8 cellular contexts compared by ENCODE assay signal in the genomic region with DNA sequence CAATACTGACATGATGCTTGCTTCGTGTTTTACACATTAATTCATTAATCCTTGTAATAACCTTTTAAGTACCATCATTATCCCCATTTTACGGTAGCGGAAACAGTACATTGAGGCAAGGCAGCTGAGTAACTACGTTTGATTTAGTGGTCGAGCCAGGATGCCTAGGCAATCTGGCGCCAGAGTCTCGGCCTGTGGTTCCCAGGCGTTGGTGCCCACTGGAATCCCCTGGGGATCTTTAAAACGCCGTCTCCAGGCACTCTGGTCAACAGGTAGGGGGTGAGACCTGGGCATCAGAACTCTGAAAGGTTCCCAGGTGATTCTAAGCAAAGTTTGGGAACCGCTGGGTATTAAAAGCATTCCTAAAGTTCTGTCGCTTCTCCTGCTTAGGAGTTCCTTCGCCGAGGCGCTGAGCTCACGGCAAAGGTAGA. TPM values are rescaled to one million over a fixed set of nuclear protein-coding genes. Genes with fewer than 3 reads are reported as not detected.
DNase-seq lines count a peak whose midpoint lies in the region; ATAC-seq and TF ChIP-seq lines count a peak whose summit lies in the region.

No MANE protein-coding gene starts in this region.

- H3K4me1 Mint-ChIP-seq in H9 = peaks cover 21 to 26% of the 10 kb centered on the region in 2 experiments

- TF ChIP-seq RAD21 in liver (IDR thresholded peaks at IDR 0.05) = no peak

- DNase-seq in 8988T (peak; percentile 24), H9 (no peak), adipocyte (ENCODE audit: low read depth) (no peak), transverse colon (no peak), C1 segment of cervical spinal cord (lab: John Stamatoyannopoulos, UW) (no peak), cerebellar cortex (ENCODE audit: low spot score) (no peak)

- no peak overlapping the region for H2AFZ ChIP-seq in H9 (ENCODE audit: low read length)

- no peak overlapping the region for H3K27ac Mint-ChIP-seq in H9

- no peak overlapping the region for H3T11ph ChIP-seq in H9 (ENCODE audit: low read length)

- H3K4me3 Mint-ChIP-seq in H9 = peak overlapping the region; percentile 76 to 82

- peaks cover 0 to 4% (median 4%) of the 10 kb centered on the region in 3 experiments; a peak in 4 of 7 replicates for H3K36me3 Mint-ChIP-seq in H9 (ENCODE audit: insufficient read depth in 1 of 3, low read depth in 3 of 3)

- 0 out of 2 replicates have a peak, but pooled peaks cover 1% of the 10 kb centered on the region for H3K79me2 ChIP-seq in H9 (ENCODE audit: insufficient read depth, low read length)

- no peak overlapping the region for H2AK5ac ChIP-seq in H9 (ENCODE audit: insufficient read length, low read length)

- H3K27ac ChIP-seq in H9 (ENCODE audit: insufficient read length, low read depth, low read length) (no peak overlapping the region), liver (ENCODE audit: low read depth in 1 of 2, low read length in 2 of 2) (peak overlapping the region; percentile 57 to 59), transverse colon (peak overlapping the region; percentile 88 to 95 (median 92))

- in situ Hi-C loops in transverse colon (cut with MboI; ENCODE audit: low pct_ligation_motif_present in 1 of 4, low pct_unique_long_range_greater_than_20kb in 1 of 4, low sequenced_read_pairs in 3 of 4) = no loop called here

- no CpG with 5 or more reads among the region's 16 CpGs for WGBS in H9 (ENCODE audit: extremely low coverage, insufficient read length, low lambda C conversion rate)
- 23% methylated on average over 16 of the region's 16 CpGs for WGBS in liver
- 17 to 40% methylated on average over 7 to 16 of the region's 16 CpGs for WGBS in transverse colon (ENCODE audit: low coverage in 1 of 2), 2 donors

- TF ChIP-seq POLR2A in transverse colon (IDR thresholded peaks at IDR 0.05) = no peak

- H3K36me3 ChIP-seq in adipocyte (ENCODE audit: control insufficient read depth, insufficient read depth, low read length, severe bottlenecking) (no peaks in the 10 kb centered on the region), liver (ENCODE audit: control insufficient read depth in 4 of 4, insufficient read depth in 3 of 4, low read depth in 1 of 4, low read length in 3 of 4) (no peaks in the 10 kb centered on the region), transverse colon (no peaks in the 10 kb centered on the region)

- no peak overlapping the region for H2BK12ac ChIP-seq in H9 (ENCODE audit: insufficient read length, low read depth, low read length)

- H3K9ac ChIP-seq in H9 (ENCODE audit: extremely low read depth, insufficient read length, low read length) (no peak overlapping the region), adipocyte (ENCODE audit: low read length) (peak overlapping the region; percentile 87), liver (ENCODE audit: low read depth in 1 of 2, low read length in 2 of 2) (peak overlapping the region; percentile 69 to 80)

- H3K23ac ChIP-seq in H9 (ENCODE audit: insufficient read length, low read depth, low read length) = no peak overlapping the region

- peaks cover 33% of the 10 kb centered on the region for H3K27me3 Mint-ChIP-seq in H9 (ENCODE audit: low read depth)

- H3K4me2 ChIP-seq in H9 (ENCODE audit: insufficient read depth, insufficient read length, low read length) = peak overlapping the region; percentile 33

- TF ChIP-seq CTCF in H9 (conservative IDR thresholded peaks at IDR 0.05) (no peak), liver (IDR thresholded peaks at IDR 0.05; ENCODE audit: low read depth, low read length, missing input control) (no peak), transverse colon (IDR thresholded peaks at IDR 0.05) (peak in 1 of 5 experiments; percentile 4)

- H3K4ac ChIP-seq in H9 (ENCODE audit: low read depth, low read length) = no peak overlapping the region

- no peak overlapping the region for H2BK20ac ChIP-seq in H9 (ENCODE audit: low read depth, low read length, poor library complexity, severe bottlenecking)

- H4K20me1 ChIP-seq in H9 (ENCODE audit: control insufficient read depth, insufficient read depth, insufficient read length) = no peaks in the 10 kb centered on the region

- H3K9me3 ChIP-seq in H9 (ENCODE audit: control insufficient read depth, low read depth, low read length) (no peaks in the 10 kb centered on the region), adipocyte (ENCODE audit: control insufficient read depth, low read length) (no peaks in the 10 kb centered on the region), liver (ENCODE audit: control insufficient read depth in 4 of 4, low read length in 3 of 4) (no peaks in the 10 kb centered on the region), transverse colon (no peaks in the 10 kb centered on the region)

- no peak for ATAC-seq in HG03095 (IDR thresholded peaks at IDR 0.05; ENCODE audit: unreplicated experiment)

- H3K4me3 ChIP-seq in adipocyte (ENCODE audit: low read length) (peak overlapping the region; percentile 94), liver (ENCODE audit: low read depth in 1 of 3, low read length in 3 of 3) (peak overlapping the region; percentile 71 to 94 (median 90)), transverse colon (peak overlapping the region; percentile 68 to 100 (median 90))

- H3K18ac ChIP-seq in H9 (ENCODE audit: insufficient read length, low read depth, low read length) = no peak overlapping the region

- H3K23me2 ChIP-seq in H9 (ENCODE audit: insufficient read length, low read depth, low read length, poor library complexity, severe bottlenecking) = no peaks in the 10 kb centered on the region

- H3K4me1 ChIP-seq in H9 (ENCODE audit: insufficient read depth, low read length) = peaks cover 7% of the 10 kb centered on the region; the same call in 1 of the 2 replicates
- H3K4me1 ChIP-seq in adipocyte (ENCODE audit: control insufficient read depth, insufficient read depth, low read length) = peaks cover 9% of the 10 kb centered on the region
- peaks cover 0 to 11% (median 6%) of the 10 kb centered on the region in 4 donors for H3K4me1 ChIP-seq in liver (ENCODE audit: control insufficient read depth in 4 of 4, insufficient read depth in 4 of 4, low read length in 3 of 4)
- peaks cover 5 to 17% (median 14%) of the 10 kb centered on the region in 4 donors for H3K4me1 ChIP-seq in transverse colon

- H2BK5ac ChIP-seq in H9 (ENCODE audit: insufficient read length, low read length) = no peak overlapping the region

- H4K5ac ChIP-seq in H9 (ENCODE audit: insufficient read length, low read depth, low read length) = no peak overlapping the region

- H3K79me1 ChIP-seq in H9 (ENCODE audit: insufficient read depth, low read depth, low read length, poor library complexity, severe bottlenecking) = no peaks in the 10 kb centered on the region

- H3K27me3 ChIP-seq in H9 (ENCODE audit: insufficient read depth, low read length) (peaks cover 9% of the 10 kb centered on the region; the same call in 1 of the 2 replicates), adipocyte (replicated peaks; ENCODE audit: control insufficient read depth, insufficient read depth, low read length) (no peaks in the 10 kb centered on the region), liver (ENCODE audit: control insufficient read depth in 4 of 4, insufficient read depth in 4 of 4, low read length in 3 of 4) (no peaks in the 10 kb centered on the region), transverse colon (no peaks in the 10 kb centered on the region)

- peaks cover 0 to 2% of the 10 kb centered on the region in 2 experiments; a peak in 2 of 5 replicates for H3K9me3 Mint-ChIP-seq in H9

- intact Hi-C loops in transverse colon (cut with DNase I; ENCODE audit: low total_unique reads) = no loop called here

- no peak overlapping the region for H4K91ac ChIP-seq in H9 (ENCODE audit: insufficient read length, low read depth, low read length)

- no peak overlapping the region for H3K56ac ChIP-seq in H9 (ENCODE audit: insufficient read length, low read depth, low read length)

- H4K8ac ChIP-seq in H9 (replicated peaks; ENCODE audit: insufficient read length, low read depth, low read length) = no peak overlapping the region

- H2BK15ac ChIP-seq in H9 (ENCODE audit: low read depth, low read length) = no peak overlapping the region

- no peak overlapping the region for H2BK120ac ChIP-seq in H9 (ENCODE audit: low read depth, low read length, poor library complexity, severe bottlenecking)

- no peak for TF ChIP-seq EP300 in transverse colon (IDR thresholded peaks at IDR 0.05; ENCODE audit: low read depth)

- H3K14ac ChIP-seq in H9 (ENCODE audit: insufficient read depth, low read length) = no peak overlapping the region

TF ChIP-seq in liver, 16 proteins besides CTCF, POLR2A, EP300 and RAD21 (continues in another document):
- TF ChIP-seq MAX (IDR thresholded peaks at IDR 0.05) (no peak), RXRA (IDR thresholded peaks at IDR 0.05) (no peak), YY1 (IDR thresholded peaks at IDR 0.05) (no peak), GABPA (IDR thresholded peaks at IDR 0.05 in 1 of 2, conservative IDR thresholded peaks at IDR 0.05 in 1 of 2) (no peak), FOXA2 (IDR thresholded peaks at IDR 0.05) (no peak), EGR1 (IDR thresholded peaks at IDR 0.05; ENCODE audit: low read depth in 2 of 2) (no peak), FOXA1 (IDR thresholded peaks at IDR 0.05) (no peak)

RNA-seq across cellular contexts. Expression of gene DTNBP1, which starts 1.0 kb away (rescaled TPM):
- total RNA-seq in H9 (2021) (12.9 and 13.2 TPM in 2 replicates), liver (1 to 10 TPM; 3.1 to 6.0 TPM), transverse colon (10 to 100 TPM in 3 of 4 donors, 1 to 10 TPM in 1; 6.0 to 20.3 (median 16.0) TPM)
- 1 to 10 TPM; 3.7 to 5.0 TPM for polyA plus RNA-seq in liver
